In genomic region chr5:163760498-163760897, GRCh38 we compare ENCODE assay signal across 12 cellular contexts.
A peak's percentile ranks its signal among the peaks of the same experiment; 100 is the strongest.
DNase-seq lines count a peak whose midpoint lies in the region; ATAC-seq and TF ChIP-seq lines count a peak whose summit lies in the region.
"Had no signal": no experiment of that assay in that cellular context is flagged by ENCODE, and none has a peak within 500 bp of the region (broad histone marks: within the 10 kb centered on the region; RNA-seq: fewer than 3 reads in every experiment).

No MANE protein-coding gene starts in this region.

- H3K9me3 Mint-ChIP-seq in HFFc6 = no peaks in the 10 kb centered on the region
- peaks cover 5% of the 10 kb centered on the region for H3K9me3 Mint-ChIP-seq in stimulated activated effector memory CD8-positive, alpha-beta T cell treated with anti-CD3 and anti-CD28 coated beads, Interleukin-12 subunit alpha, Interleukin-12 subunit beta, amount 100 ng/mL, for 72 hours

- WGBS in SK-N-SH (ENCODE audit: low lambda C conversion rate) = 0% methylated on average over 3 of the region's 3 CpGs
- WGBS in neuronal stem cell (ENCODE audit: extremely low coverage in 2 of 2, insufficient read length in 2 of 2, insufficient replicate concordance in 1 of 2), 2 donors = no CpG with 5 or more reads among the region's 3 CpGs

- no peaks in the 10 kb centered on the region for H4K20me1 ChIP-seq in SK-N-SH (ENCODE audit: insufficient read depth)

- POLR2A ChIA-PET in SK-N-SH (lab: Yijun Ruan, JAX) = no interaction called here

- H3K9me3 ChIP-seq in SK-N-SH (no peaks in the 10 kb centered on the region), neuronal stem cell (replicated peaks in 1 of 2; ENCODE audit: control insufficient read depth in 2 of 2, insufficient read depth in 1 of 2, low read depth in 1 of 2, low read length in 2 of 2) (no peaks in the 10 kb centered on the region)
- H3K9me3 ChIP-seq: mucosa of descending colon, SJSA1 had no signal

- H3K4me2 ChIP-seq in SK-N-SH = no peak overlapping the region
- H3K4me2 ChIP-seq in neuronal stem cell (ENCODE audit: insufficient read depth, low read length, poor library complexity, severe bottlenecking) = no peak overlapping the region
- H3K4me2 ChIP-seq: KMS-11 had no signal

- no peak overlapping the region for H2BK12ac ChIP-seq in neuronal stem cell (ENCODE audit: low read length)

- no peak overlapping the region for H4K91ac ChIP-seq in neuronal stem cell (ENCODE audit: low read depth, low read length, poor library complexity)

- no peak overlapping the region for H3K27ac Mint-ChIP-seq in HFFc6
- H3K27ac Mint-ChIP-seq in stimulated activated effector memory CD8-positive, alpha-beta T cell treated with anti-CD3 and anti-CD28 coated beads, Interleukin-12 subunit alpha, Interleukin-12 subunit beta, amount 100 ng/mL, for 72 hours = no peak overlapping the region

- no peak overlapping the region for H3K4ac ChIP-seq in neuronal stem cell (ENCODE audit: low read length)

- H3K14ac ChIP-seq in neuronal stem cell (ENCODE audit: low read length) = no peak overlapping the region

- H2BK120ac ChIP-seq in neuronal stem cell (ENCODE audit: low read depth, low read length) = no peak overlapping the region

- H2AFZ ChIP-seq in SK-N-SH (ENCODE audit: low read depth) = no peak overlapping the region
- no peak overlapping the region for H2AFZ ChIP-seq in neuronal stem cell (ENCODE audit: low read length)

- H3K4me1 Mint-ChIP-seq in HFFc6 (ENCODE audit: low read depth) = peaks cover 19% of the 10 kb centered on the region
- no peaks in the 10 kb centered on the region for H3K4me1 Mint-ChIP-seq in stimulated activated effector memory CD8-positive, alpha-beta T cell treated with anti-CD3 and anti-CD28 coated beads, Interleukin-12 subunit alpha, Interleukin-12 subunit beta, amount 100 ng/mL, for 72 hours

- H3K9me2 ChIP-seq in SK-N-SH = no peaks in the 10 kb centered on the region

- H3K79me2 ChIP-seq in SK-N-SH (ENCODE audit: insufficient read depth) = no peaks in the 10 kb centered on the region

- no peak overlapping the region for H3K18ac ChIP-seq in neuronal stem cell (ENCODE audit: low read length)

- H3K36me3 ChIP-seq in SK-N-SH (replicated peaks in 1 of 2; ENCODE audit: control insufficient read depth in 1 of 2, insufficient read depth in 2 of 2, low read length in 1 of 2) = no peaks in the 10 kb centered on the region
- no peaks in the 10 kb centered on the region for H3K36me3 ChIP-seq in neuronal stem cell (replicated peaks in 1 of 2; ENCODE audit: control insufficient read depth in 2 of 2, insufficient read depth in 2 of 2, low read length in 2 of 2)
- H3K36me3 ChIP-seq: SJSA1 had no signal

- 0 out of 4 replicates have a peak, but pooled peaks of 1 of the 2 experiments have one; percentile 28 for TF ChIP-seq EP300 in SK-N-SH (IDR thresholded peaks at IDR 0.05; ENCODE audit: borderline replicate concordance in 1 of 2, low read depth in 1 of 2, low read length in 1 of 2)

- peak; percentile 19 for ATAC-seq in stimulated activated effector memory CD8-positive, alpha-beta T cell treated with anti-CD3 and anti-CD28 coated beads, Interleukin-12 subunit alpha, Interleukin-12 subunit beta, amount 100 ng/mL, for 72 hours
- ATAC-seq in GM19328 (IDR thresholded peaks at IDR 0.05; ENCODE audit: unreplicated experiment) = no peak
- ATAC-seq: mucosa of descending colon had no signal

- H3K4me1 ChIP-seq in SK-N-SH (ENCODE audit: control insufficient read depth in 1 of 2, insufficient read depth in 2 of 2, low read depth in 1 of 2, low read length in 1 of 2) = peaks cover 0 to 8% of the 10 kb centered on the region in 2 experiments; a peak in 2 of 4 replicates
- no peaks in the 10 kb centered on the region for H3K4me1 ChIP-seq in neuronal stem cell (ENCODE audit: control insufficient read depth in 2 of 2, insufficient read depth in 1 of 2, low read depth in 1 of 2, low read length in 2 of 2)
- H3K4me1 ChIP-seq: SJSA1 had no signal

- H2BK5ac ChIP-seq in neuronal stem cell (ENCODE audit: low read length) = no peak overlapping the region

- no peak for TF ChIP-seq RAD21 in SK-N-SH (IDR thresholded peaks at IDR 0.05; ENCODE audit: low read length)

- H3K27me3 ChIP-seq in SK-N-SH (ENCODE audit: insufficient read depth) = no peaks in the 10 kb centered on the region
- no peaks in the 10 kb centered on the region for H3K27me3 ChIP-seq in neuronal stem cell (ENCODE audit: control insufficient read depth in 3 of 3, insufficient read depth in 3 of 3, low read depth in 1 of 3, low read length in 3 of 3)
- H3K27me3 ChIP-seq: SJSA1 had no signal

- H3K79me1 ChIP-seq in neuronal stem cell (ENCODE audit: low read depth, low read length) = no peaks in the 10 kb centered on the region

- peaks cover 6% of the 10 kb centered on the region for H3F3A ChIP-seq in SK-N-SH (replicated peaks; ENCODE audit: insufficient read depth)

- no peak overlapping the region for H3K9ac ChIP-seq in SK-N-SH
- no peak overlapping the region for H3K9ac ChIP-seq in neuronal stem cell (ENCODE audit: low read depth, low read length, poor library complexity)
- H3K9ac ChIP-seq: KMS-11 had no signal

- no peak overlapping the region for H2BK15ac ChIP-seq in neuronal stem cell (ENCODE audit: low read length)

- no peak overlapping the region for H3K23ac ChIP-seq in neuronal stem cell (ENCODE audit: low read depth, low read length, poor library complexity)

- no peak for TF ChIP-seq CTCF in HFFc6 (IDR thresholded peaks at IDR 0.05)
- no peak for TF ChIP-seq CTCF in SK-N-SH (IDR thresholded peaks at IDR 0.05)

- H3K4me3 Mint-ChIP-seq in HFFc6 = no peak overlapping the region
- H3K4me3 Mint-ChIP-seq in stimulated activated effector memory CD8-positive, alpha-beta T cell treated with anti-CD3 and anti-CD28 coated beads, Interleukin-12 subunit alpha, Interleukin-12 subunit beta, amount 100 ng/mL, for 72 hours = no peak overlapping the region

- no peaks in the 10 kb centered on the region; the same call in 1 of the 2 replicates for H3K36me3 Mint-ChIP-seq in HFFc6 (ENCODE audit: low read depth)
- no peaks in the 10 kb centered on the region for H3K36me3 Mint-ChIP-seq in stimulated activated effector memory CD8-positive, alpha-beta T cell treated with anti-CD3 and anti-CD28 coated beads, Interleukin-12 subunit alpha, Interleukin-12 subunit beta, amount 100 ng/mL, for 72 hours

- peaks cover 12% of the 10 kb centered on the region; the same call in 1 of the 2 replicates for H3K27me3 Mint-ChIP-seq in HFFc6 (ENCODE audit: insufficient read depth)

- H3K27ac ChIP-seq in SK-N-SH (ENCODE audit: low read depth in 2 of 2, low read length in 1 of 2) (peak overlapping the region in 1 of 2 experiments; percentile 9; a peak in 1 of 4 replicates), neuronal stem cell (replicated peaks; ENCODE audit: low read length) (no peak overlapping the region)
- H3K27ac ChIP-seq: KMS-11, SJSA1, skin epidermis had no signal

- H2AK5ac ChIP-seq in neuronal stem cell (ENCODE audit: low read depth, low read length) = no peak overlapping the region

- no peak overlapping the region for H3K4me3 ChIP-seq in SK-N-SH (ENCODE audit: low read depth in 2 of 2, low read length in 1 of 2)
- H3K4me3 ChIP-seq in neuronal stem cell (ENCODE audit: low read length in 2 of 2) = no peak overlapping the region
- H3K4me3 ChIP-seq: mucosa of descending colon, SJSA1, skin epidermis had no signal

- no peak overlapping the region for H4K8ac ChIP-seq in neuronal stem cell (ENCODE audit: low read depth, low read length)

- peak; percentile 77 for DNase-seq in HFFc6
- DNase-seq in SK-N-SH = no peak
- DNase-seq in fibroblast of the conjunctiva (ENCODE audit: low read depth) = peak; percentile 67
- no peak for DNase-seq in stimulated activated effector memory CD8-positive, alpha-beta T cell treated with anti-CD3 and anti-CD28 coated beads, Interleukin-12 subunit alpha, Interleukin-12 subunit beta, amount 100 ng/mL, for 72 hours (ENCODE audit: low spot score in 2 of 2)
- no peak for DNase-seq in neuronal stem cell (ENCODE audit: low spot score)
- DNase-seq in DMS 273 (lab: John Stamatoyannopoulos, UW; ENCODE audit: unreplicated experiment) = no peak
- DNase-seq: activated CD4-positive, CD25-positive, alpha-beta regulatory T cell; mucosa of descending colon had no signal

- CTCF ChIA-PET in SK-N-SH (lab: Yijun Ruan, JAX) = no interaction called here

TF ChIP-seq in SK-N-SH, 30 proteins besides CTCF, POLR2A, EP300 and RAD21:
- TF ChIP-seq TAF1 (IDR thresholded peaks at IDR 0.05; ENCODE audit: borderline replicate concordance, low read depth, low read length) = no peak
- TF ChIP-seq FOSL2 (IDR thresholded peaks at IDR 0.05; ENCODE audit: borderline replicate concordance, low read depth) = peak; percentile 35; the same call in 1 of the 2 replicates
- peak; percentile 53 for TF ChIP-seq JUND (IDR thresholded peaks at IDR 0.05)
- TF ChIP-seq NFIC (IDR thresholded peaks at IDR 0.05; ENCODE audit: borderline replicate concordance) = peak; percentile 66
- TF ChIP-seq TCF12 (IDR thresholded peaks at IDR 0.05) = peak; percentile 46; the same call in 1 of the 2 replicates
- TF ChIP-seq, protein P1, sequence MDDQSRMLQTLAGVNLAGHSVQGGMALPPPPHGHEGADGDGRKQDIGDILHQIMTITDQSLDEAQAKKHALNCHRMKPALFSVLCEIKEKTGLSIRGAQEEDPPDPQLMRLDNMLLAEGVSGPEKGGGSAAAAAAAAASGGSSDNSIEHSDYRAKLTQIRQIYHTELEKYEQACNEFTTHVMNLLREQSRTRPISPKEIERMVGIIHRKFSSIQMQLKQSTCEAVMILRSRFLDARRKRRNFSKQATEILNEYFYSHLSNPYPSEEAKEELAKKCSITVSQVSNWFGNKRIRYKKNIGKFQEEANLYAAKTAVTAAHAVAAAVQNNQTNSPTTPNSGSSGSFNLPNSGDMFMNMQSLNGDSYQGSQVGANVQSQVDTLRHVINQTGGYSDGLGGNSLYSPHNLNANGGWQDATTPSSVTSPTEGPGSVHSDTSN (IDR thresholded peaks at IDR 0.05) = peak; percentile 55
- 0 out of 2 replicates have a peak, but pooled peaks have one; percentile 23 for TF ChIP-seq RXRA (IDR thresholded peaks at IDR 0.05; ENCODE audit: borderline replicate concordance, low read depth)
- TF ChIP-seq GABPA (IDR thresholded peaks at IDR 0.05; ENCODE audit: low read depth) = no peak

Comparison
In these comparisons a context has a peak if more than half of its experiments do, and no peak if none do; other contexts are left out.
1. DNase-seq: peak in HFFc6 (single experiment) and fibroblast of the conjunctiva (single experiment); none in SK-N-SH (single experiment), stimulated activated effector memory CD8-positive, alpha-beta T cell treated with anti-CD3 and anti-CD28 coated beads, Interleukin-12 subunit alpha, Interleukin-12 subunit beta, amount 100 ng/mL, for 72 hours (0 of 2), neuronal stem cell (single experiment) and DMS 273 (single experiment).